8 cellular contexts compared by ENCODE assay signal in genomic region chr19:8513687-8514504, GRCh38. TPM values are rescaled to one million over a fixed set of nuclear protein-coding genes. Genes with fewer than 3 reads are reported as not detected.
A peak's percentile ranks its signal among the peaks of the same experiment; 100 is the strongest.
DNase-seq lines count a peak whose midpoint lies in the region; ATAC-seq, FAIRE-seq and TF ChIP-seq lines count a peak whose summit lies in the region.

A gene with protein sequence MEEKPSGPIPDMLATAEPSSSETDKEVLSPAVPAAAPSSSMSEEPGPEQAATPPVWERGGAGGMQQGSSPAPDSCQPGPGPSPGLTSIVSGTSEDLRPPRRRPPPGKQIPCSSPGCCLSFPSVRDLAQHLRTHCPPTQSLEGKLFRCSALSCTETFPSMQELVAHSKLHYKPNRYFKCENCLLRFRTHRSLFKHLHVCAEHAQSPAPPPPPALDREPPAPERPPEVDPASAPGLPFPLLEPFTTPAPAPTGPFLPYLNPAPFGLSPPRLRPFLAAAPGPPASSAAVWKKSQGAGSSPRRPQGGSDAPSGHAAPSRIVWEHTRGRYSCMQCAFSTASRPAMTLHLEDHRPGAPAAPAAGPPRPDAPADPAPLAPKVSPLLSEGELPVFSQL (minus strand): TSS chr19:8514167. CDS start chr19:8514046, 121 bp downstream.

- ATAC-seq in HG02973 (IDR thresholded peaks at IDR 0.05; ENCODE audit: unreplicated experiment) (peak; percentile 78), psoas muscle (peak; percentile 95 to 98 (median 96))

- FAIRE-seq in GM18507 (lab: Jason Lieb, UNC) (peak; percentile 95), urothelium cell line (lab: Jason Lieb, UNC) (peak; percentile 20)

- no peaks in the 10 kb centered on the region for H3K27me3 ChIP-seq in right atrium auricular region
- H3K27me3 ChIP-seq in psoas muscle (ENCODE audit: insufficient read depth in 3 of 3, low read length in 2 of 3): no peaks in the 10 kb centered on the region

- peaks cover 0 to 34% of the 10 kb centered on the region in 2 donors for H3K4me1 ChIP-seq in right atrium auricular region
- peaks cover 15% of the 10 kb centered on the region for H3K4me1 ChIP-seq in psoas muscle

- no peaks in the 10 kb centered on the region for H3K27me3 Mint-ChIP-seq in T-helper 2 cell treated with Interferon-gamma antibody and Interleukin-4, amounts not matched to agents 5 μg/mL and 100 μg/mL, for 36 hours (ENCODE audit: low read depth)

- peaks cover 43% of the 10 kb centered on the region for H3K4me1 Mint-ChIP-seq in T-helper 2 cell treated with Interferon-gamma antibody and Interleukin-4, amounts not matched to agents 5 μg/mL and 100 μg/mL, for 36 hours (ENCODE audit: low read depth)

- H3K9me3 ChIP-seq in right atrium auricular region (no peaks in the 10 kb centered on the region), psoas muscle (no peaks in the 10 kb centered on the region)

- H3K36me3 ChIP-seq in right atrium auricular region (peaks cover 6% of the 10 kb centered on the region), psoas muscle (ENCODE audit: insufficient read depth in 1 of 2, low read depth in 1 of 2) (peaks cover 0 to 12% of the 10 kb centered on the region in 2 donors)

- intact Hi-C loops in psoas muscle (cut with DNase I): no loop called here

- TF ChIP-seq CTCF in right atrium auricular region (IDR thresholded peaks at IDR 0.05) (no peak), psoas muscle (IDR thresholded peaks at IDR 0.05) (no peak)

- DNase-seq in GM18507 (ENCODE audit: extremely low spot score, insufficient read length, low read depth) (peak; percentile 98), NCI-H2029 (lab: John Stamatoyannopoulos, UW) (peak; percentile 94), anterior cingulate cortex (lab: John Stamatoyannopoulos, UW) (peak; percentile 75 to 99 (median 93)), right atrium auricular region (ENCODE audit: low spot score) (peak; percentile 98), psoas muscle (peak; percentile 98), urothelium cell line (ENCODE audit: low spot score) (peak; percentile 94)
- peak; percentile 94 for DNase-seq in T-helper 2 cell treated with Interferon-gamma antibody and Interleukin-4, amounts not matched to agents 5 μg/mL and 100 μg/mL, for 36 hours (ENCODE audit: low spot score)

- H3K4me3 Mint-ChIP-seq in T-helper 2 cell treated with Interferon-gamma antibody and Interleukin-4, amounts not matched to agents 5 μg/mL and 100 μg/mL, for 36 hours: peak within 1 kb of the TSS; percentile 89

- H3K27ac ChIP-seq in right atrium auricular region (peak within 1 kb of the TSS; percentile 93 to 99), psoas muscle (peak within 1 kb of the TSS; percentile 99)

- 0 to 1% (median 1%) methylated on average over 46 to 70 of the region's 70 CpGs for WGBS in psoas muscle, 3 donors

- peak within 1 kb of the TSS; percentile 99 for H3K27ac Mint-ChIP-seq in T-helper 2 cell treated with Interferon-gamma antibody and Interleukin-4, amounts not matched to agents 5 μg/mL and 100 μg/mL, for 36 hours

- no peaks in the 10 kb centered on the region for H3K9me3 Mint-ChIP-seq in T-helper 2 cell treated with Interferon-gamma antibody and Interleukin-4, amounts not matched to agents 5 μg/mL and 100 μg/mL, for 36 hours

- peaks cover 26% of the 10 kb centered on the region for H3K36me3 Mint-ChIP-seq in T-helper 2 cell treated with Interferon-gamma antibody and Interleukin-4, amounts not matched to agents 5 μg/mL and 100 μg/mL, for 36 hours (ENCODE audit: low read depth)

- H3K4me3 ChIP-seq in right atrium auricular region: peak within 1 kb of the TSS; percentile 67 to 82
- peak within 1 kb of the TSS; percentile 86 for H3K4me3 ChIP-seq in psoas muscle

RNA-seq across cellular contexts. Expression of the gene that starts here (rescaled TPM):
- 10 to 100 TPM in 1 of 2 donors, 1 to 10 TPM in 1; 8.2 to 13.5 TPM for total RNA-seq in right atrium auricular region
- 10 to 100 TPM; 15.6 to 19.3 (median 17.8) TPM for total RNA-seq in psoas muscle
- polyA plus RNA-seq in psoas muscle: 10 to 100 TPM; 10.4 to 21.6 (median 17.8) TPM

Comparison
In these comparisons a context has a peak if more than half of its experiments do, and no peak if none do; other contexts are left out.
1. Peak in every context shown above with its lines: DNase-seq, ATAC-seq, H3K4me3 ChIP-seq and H3K27ac ChIP-seq.